ENCODE assay signal across 17 cellular contexts in the genomic region with DNA sequence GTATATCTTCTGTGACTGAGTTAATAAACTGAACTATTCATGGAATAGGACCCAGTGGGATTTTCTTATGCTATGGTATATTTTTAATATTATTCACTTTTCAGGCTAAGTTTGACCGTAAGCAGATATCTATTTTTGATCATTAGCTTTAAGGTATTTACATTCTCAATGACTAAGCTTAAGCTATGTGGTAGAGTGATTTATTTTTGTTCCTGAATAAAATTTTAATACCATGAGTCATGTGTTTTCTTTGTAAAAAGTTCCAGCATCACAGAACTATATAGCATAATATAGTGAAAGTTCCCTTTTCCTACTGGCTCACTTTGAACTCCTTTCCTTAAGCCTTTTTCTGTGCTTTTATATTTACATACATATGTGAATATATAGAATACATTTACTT.
DNase-seq lines count a peak whose midpoint lies in the region; ATAC-seq, FAIRE-seq and TF ChIP-seq lines count a peak whose summit lies in the region.
"Had no signal": no experiment of that assay in that cellular context is flagged by ENCODE, and none has a peak within 500 bp of the region (broad histone marks: within the 10 kb centered on the region; RNA-seq: fewer than 3 reads in every experiment).

No MANE protein-coding gene starts in this region.

- H3K36me3 ChIP-seq in astrocyte (ENCODE audit: insufficient read depth, low read length) (no peaks in the 10 kb centered on the region), uterus (no peaks in the 10 kb centered on the region)
- H3K36me3 ChIP-seq in CD8-positive, alpha-beta memory T cell (ENCODE audit: insufficient read depth, low read length) = no peaks in the 10 kb centered on the region
- H3K36me3 ChIP-seq: thyroid gland had no signal

- H3K4me3 ChIP-seq in A549 (no peak overlapping the region), astrocyte (ENCODE audit: insufficient read depth, low read depth, low read length) (no peak overlapping the region), uterus (no peak overlapping the region)
- no peak overlapping the region for H3K4me3 ChIP-seq in CD8-positive, alpha-beta memory T cell (ENCODE audit: low read length)
- H3K4me3 ChIP-seq: SK-N-MC, thyroid gland had no signal

- H3K36me3 Mint-ChIP-seq in astrocyte (ENCODE audit: low read depth, unreplicated experiment) = peaks cover 2% of the 10 kb centered on the region
- peaks cover 5 to 26% (median 14%) of the 10 kb centered on the region in 3 donors for H3K36me3 Mint-ChIP-seq in CD8-positive, alpha-beta memory T cell

- no peak overlapping the region for H2AFZ ChIP-seq in astrocyte (ENCODE audit: low read depth, low read length)

- no peaks in the 10 kb centered on the region for H3K9me3 ChIP-seq in A549
- no peaks in the 10 kb centered on the region for H3K9me3 ChIP-seq in astrocyte (ENCODE audit: insufficient read depth, low read depth, low read length)
- no peaks in the 10 kb centered on the region for H3K9me3 ChIP-seq in uterus
- no peaks in the 10 kb centered on the region for H3K9me3 ChIP-seq in CD8-positive, alpha-beta memory T cell (ENCODE audit: low read length)
- H3K9me3 ChIP-seq: thyroid gland had no signal

- no peaks in the 10 kb centered on the region for H4K20me1 ChIP-seq in astrocyte (ENCODE audit: insufficient read depth, low read length)

- H3K9me3 Mint-ChIP-seq in astrocyte (ENCODE audit: unreplicated experiment) = no peaks in the 10 kb centered on the region
- H3K9me3 Mint-ChIP-seq in CD8-positive, alpha-beta memory T cell = peaks cover 0 to 12% (median 9%) of the 10 kb centered on the region in 5 donors

- no peak for ATAC-seq in A549
- peak; percentile 94 for ATAC-seq in foreskin keratinocyte
- ATAC-seq in GM18867 (IDR thresholded peaks at IDR 0.05; ENCODE audit: unreplicated experiment) = no peak

- no peak for TF ChIP-seq RAD21 in A549 (conservative IDR thresholded peaks at IDR 0.05 in 1 of 2, IDR thresholded peaks at IDR 0.05 in 1 of 2)

- POLR2A ChIA-PET in A549 (lab: Yijun Ruan, JAX) = no interaction called here
- POLR2A ChIA-PET in CD8-positive, alpha-beta memory T cell (lab: Charles Lee) = no interaction called here

- no peak overlapping the region for H3K9ac ChIP-seq in astrocyte (ENCODE audit: low read length)

- no peak overlapping the region for H3K27ac Mint-ChIP-seq in astrocyte (ENCODE audit: unreplicated experiment)
- H3K27ac Mint-ChIP-seq in CD8-positive, alpha-beta memory T cell = no peak overlapping the region
- H3K27ac Mint-ChIP-seq: progenitor cell of endocrine pancreas had no signal

- DNase-seq in A549 (ENCODE audit: low read depth in 1 of 2, low spot score in 1 of 2) (no peak), HT-29 (ENCODE audit: low spot score) (peak; percentile 23), astrocyte (ENCODE audit: low read depth) (peak; percentile 68), foreskin keratinocyte (peak in 1 of 2 donors; percentile 61), MV-4-11 (lab: John Stamatoyannopoulos, UW) (no peak), uterus (no peak)
- no peak for DNase-seq in CD8-positive, alpha-beta memory T cell
- DNase-seq: central memory CD4-positive, alpha-beta T cell; DMS153; Kasumi-1; NCI-H2081; NK-92 treated with Interleukin-12 subunit alpha and Interleukin-12 subunit beta, amount 100 ng/mL, for 24 hours; thyroid gland had no signal

- TF ChIP-seq CTCF in A549 (IDR thresholded peaks at IDR 0.05) (no peak), astrocyte (IDR thresholded peaks at IDR 0.05; ENCODE audit: insufficient read depth, low read depth, low read length) (no peak), foreskin keratinocyte (conservative IDR thresholded peaks at IDR 0.05) (no peak), uterus (IDR thresholded peaks at IDR 0.05) (no peak)

- CTCF ChIA-PET in A549 (lab: Yijun Ruan, JAX) = no interaction called here
- CTCF ChIA-PET in CD8-positive, alpha-beta memory T cell (lab: Charles Lee) = no interaction called here

- no peak for FAIRE-seq in A549 (lab: Jason Lieb, UNC)
- peak; percentile 84 for FAIRE-seq in astrocyte (lab: Jason Lieb, UNC)

- TF ChIP-seq POLR2A in A549 (IDR thresholded peaks at IDR 0.05; ENCODE audit: low read length) (no peak), uterus (IDR thresholded peaks at IDR 0.05) (no peak)

- no peaks in the 10 kb centered on the region for H3K79me2 ChIP-seq in astrocyte (ENCODE audit: insufficient read depth, low read length)

- intact Hi-C loops in uterus (cut with DNase I; ENCODE audit: low total_unique reads) = no loop called here

- H3K4me3 Mint-ChIP-seq in astrocyte (ENCODE audit: unreplicated experiment) = no peak overlapping the region
- H3K4me3 Mint-ChIP-seq in CD8-positive, alpha-beta memory T cell = no peak overlapping the region

- 6% methylated on average over 1 of the region's 1 CpG for WGBS in A549 (ENCODE audit: missing lambda C conversion rate)

- H3K27me3 ChIP-seq in astrocyte (ENCODE audit: insufficient read depth, low read length) (no peaks in the 10 kb centered on the region), foreskin keratinocyte (no peaks in the 10 kb centered on the region), uterus (no peaks in the 10 kb centered on the region)
- H3K27me3 ChIP-seq in CD8-positive, alpha-beta memory T cell (ENCODE audit: insufficient read depth, low read length, poor library complexity, severe bottlenecking) = no peaks in the 10 kb centered on the region
- H3K27me3 ChIP-seq: thyroid gland had no signal

- H3K27me3 Mint-ChIP-seq in astrocyte (ENCODE audit: low read depth, unreplicated experiment) = no peaks in the 10 kb centered on the region
- no peaks in the 10 kb centered on the region for H3K27me3 Mint-ChIP-seq in CD8-positive, alpha-beta memory T cell
- H3K27me3 Mint-ChIP-seq: progenitor cell of endocrine pancreas had no signal

- H3K27ac ChIP-seq in A549 (no peak overlapping the region), astrocyte (ENCODE audit: low read depth, low read length) (peak overlapping the region; percentile 68), foreskin keratinocyte (no peak overlapping the region), uterus (no peak overlapping the region)
- H3K27ac ChIP-seq in CD8-positive, alpha-beta memory T cell (ENCODE audit: low read depth, low read length) = no peak overlapping the region
- H3K27ac ChIP-seq: SK-N-MC, thyroid gland, VCaP had no signal

- no peak for TF ChIP-seq EP300 in A549 (IDR thresholded peaks at IDR 0.05)

- peaks cover 13% of the 10 kb centered on the region for H3K4me1 Mint-ChIP-seq in astrocyte (ENCODE audit: low read depth, unreplicated experiment)
- H3K4me1 Mint-ChIP-seq in CD8-positive, alpha-beta memory T cell = no peaks in the 10 kb centered on the region

- peak overlapping the region; percentile 41 for H3K4me2 ChIP-seq in A549
- peak overlapping the region; percentile 58 for H3K4me2 ChIP-seq in astrocyte (ENCODE audit: low read length)

- H3K4me1 ChIP-seq in A549 (peaks cover 19% of the 10 kb centered on the region), astrocyte (ENCODE audit: insufficient read depth, low read length) (peaks cover 14% of the 10 kb centered on the region), foreskin keratinocyte (peaks cover 19% of the 10 kb centered on the region), uterus (no peaks in the 10 kb centered on the region)
- no peaks in the 10 kb centered on the region for H3K4me1 ChIP-seq in CD8-positive, alpha-beta memory T cell (ENCODE audit: insufficient read depth, low read length)

TF ChIP-seq in A549, 52 proteins besides CTCF, POLR2A, EP300 and RAD21:
- TF ChIP-seq JUNB (IDR thresholded peaks at IDR 0.05) = 0 out of 2 replicates have a peak, but pooled peaks have one; percentile 15
- no peak for TF ChIP-seq FOSL2 (IDR thresholded peaks at IDR 0.05)
- peak; percentile 53; the same call in 1 of the 2 replicates for TF ChIP-seq FOSL2 (CRISPR knock-in tag; IDR thresholded peaks at IDR 0.05)
- TF ChIP-seq CHD4 (IDR thresholded peaks at IDR 0.05; ENCODE audit: borderline replicate concordance) = no peak
- no peak for TF ChIP-seq CBX2 (IDR thresholded peaks at IDR 0.05; ENCODE audit: borderline replicate concordance, low read depth)

Comparison
In these comparisons a context has a peak if more than half of its experiments do, and no peak if none do; other contexts are left out.
1. DNase-seq: peak in HT-29 (single experiment) and astrocyte (single experiment); none in A549 (0 of 2), MV-4-11 (single experiment), uterus (0 of 2) and CD8-positive, alpha-beta memory T cell (0 of 5).